In genomic region chr5:161719157-161719556, GRCh38 we compare ENCODE assay signal across 26 cellular contexts. TPM values are rescaled to one million over a fixed set of nuclear protein-coding genes. Genes with fewer than 3 reads are reported as not detected.
"Had no signal": no experiment of that assay in that cellular context is flagged by ENCODE, and none has a peak within 500 bp of the region (broad histone marks: within the 10 kb centered on the region; RNA-seq: fewer than 3 reads in every experiment).

No MANE protein-coding gene starts in this region.

- H3K27me3 ChIP-seq: colonic mucosa, esophagus muscularis mucosa, esophagus squamous epithelium, foreskin keratinocyte, gastrocnemius medialis, gastroesophageal sphincter, heart left ventricle, heart right ventricle had no signal

- H3K27ac ChIP-seq: colonic mucosa, coronary artery, dorsolateral prefrontal cortex, epithelial cell of prostate, esophagus muscularis mucosa, esophagus squamous epithelium, foreskin keratinocyte, gastrocnemius medialis, gastroesophageal sphincter, heart left ventricle, heart right ventricle had no signal

- DNase-seq: colonic mucosa; cortex of kidney; dermis blood vessel endothelial cell; dorsolateral prefrontal cortex; effector CD4-positive, alpha-beta T cell; effector CD8-positive, alpha-beta T cell; effector memory CD4-positive, alpha-beta T cell; effector memory CD8-positive, alpha-beta T cell; endodermal cell; erythroblast; esophagus squamous epithelium; foreskin fibroblast; foreskin keratinocyte; foreskin melanocyte; gastrocnemius medialis; glutamatergic neuron; head of caudate nucleus; heart left ventricle; heart right ventricle had no signal

- H3K36me3 ChIP-seq: colonic mucosa, esophagus muscularis mucosa, esophagus squamous epithelium, gastrocnemius medialis, gastroesophageal sphincter, heart left ventricle, heart right ventricle had no signal

- H3K4me3 ChIP-seq: colonic mucosa, coronary artery, dorsolateral prefrontal cortex, esophagus muscularis mucosa, esophagus squamous epithelium, gastrocnemius medialis, gastroesophageal sphincter, heart left ventricle, heart right ventricle had no signal

- H3K9me3 ChIP-seq: colonic mucosa, esophagus muscularis mucosa, esophagus squamous epithelium, gastrocnemius medialis, gastroesophageal sphincter had no signal

RNA-seq across cellular contexts. Expression of gene GABRA6, which starts 33.6 kb away (rescaled TPM):
- polyA plus RNA-seq: endothelial cell of umbilical vein, esophagus, fibroblast of lung, foreskin keratinocyte, heart left ventricle, heart right ventricle had no signal
